ENCODE assay signal across 15 cellular contexts in the genomic region with DNA sequence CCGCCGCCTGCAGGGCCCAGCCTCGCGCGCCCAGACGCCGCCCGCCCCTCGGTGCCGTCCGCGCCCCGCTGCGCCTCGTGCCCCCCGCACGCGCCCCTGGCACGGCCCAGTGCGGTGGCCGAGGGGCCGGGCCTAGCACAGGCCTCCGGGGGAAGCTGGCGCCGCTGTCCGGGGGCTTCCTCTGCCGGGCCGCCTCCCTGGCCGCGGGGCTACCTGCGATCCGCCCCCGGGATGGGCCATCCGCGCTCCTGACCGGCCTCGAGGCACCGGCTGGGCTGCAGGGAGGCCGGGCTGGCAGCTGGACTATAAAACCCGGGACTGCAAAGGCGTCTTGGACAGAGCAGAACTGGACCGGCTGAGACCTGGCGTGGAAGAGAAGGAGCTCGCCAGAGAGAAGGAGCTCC. TPM values are rescaled to one million over a fixed set of nuclear protein-coding genes. Genes with fewer than 3 reads are reported as not detected.
DNase-seq lines count a peak whose midpoint lies in the region; ATAC-seq and TF ChIP-seq lines count a peak whose summit lies in the region.
"Had no signal": no experiment of that assay in that cellular context is flagged by ENCODE, and none has a peak within 500 bp of the region (broad histone marks: within the 10 kb centered on the region; RNA-seq: fewer than 3 reads in every experiment).

No MANE protein-coding gene starts in this region.

- no peak overlapping the region for H3K4me3 Mint-ChIP-seq in stimulated activated naive CD8-positive, alpha-beta T cell treated with anti-CD3 and anti-CD28 coated beads, Interleukin-15, amount 100 ng/mL, for 72 hours
- H3K4me3 Mint-ChIP-seq in activated CD4-positive, alpha-beta T cell treated with anti-CD3 and anti-CD28 coated beads, Interleukin-2, amount 10 ng/mL, durations not matched to agents 24 days and 14 days, result no peak overlapping the region
- H3K4me3 Mint-ChIP-seq in stimulated activated naive B cell treated with anti-CD40 and anti-IgM and Interleukin-4, amounts not matched to agents 10 μg/mL and 1 μg/mL and 100 μg/mL, for 72 hours, result no peak overlapping the region

- peaks cover 72% of the 10 kb centered on the region for H3K27me3 Mint-ChIP-seq in stimulated activated naive CD8-positive, alpha-beta T cell treated with anti-CD3 and anti-CD28 coated beads, Interleukin-15, amount 100 ng/mL, for 72 hours
- H3K27me3 Mint-ChIP-seq in activated CD4-positive, alpha-beta T cell treated with anti-CD3 and anti-CD28 coated beads, Interleukin-2, amount 10 ng/mL, durations not matched to agents 24 days and 14 days, result peaks cover 57% of the 10 kb centered on the region
- H3K27me3 Mint-ChIP-seq in stimulated activated naive B cell treated with anti-CD40 and anti-IgM and Interleukin-4, amounts not matched to agents 10 μg/mL and 1 μg/mL and 100 μg/mL, for 72 hours, result peaks cover 19 to 42% of the 10 kb centered on the region in 2 donors

- peaks cover 0 to 40% (median 14%) of the 10 kb centered on the region in 45 donors for H3K27me3 ChIP-seq in dorsolateral prefrontal cortex
- H3K27me3 ChIP-seq in smooth muscle cell (ENCODE audit: low read depth), result no peaks in the 10 kb centered on the region

- peaks cover 18% of the 10 kb centered on the region for H3K4me1 Mint-ChIP-seq in stimulated activated naive CD8-positive, alpha-beta T cell treated with anti-CD3 and anti-CD28 coated beads, Interleukin-15, amount 100 ng/mL, for 72 hours
- H3K4me1 Mint-ChIP-seq in activated CD4-positive, alpha-beta T cell treated with anti-CD3 and anti-CD28 coated beads, Interleukin-2, amount 10 ng/mL, durations not matched to agents 24 days and 14 days, result peaks cover 15% of the 10 kb centered on the region
- H3K4me1 Mint-ChIP-seq in stimulated activated naive B cell treated with anti-CD40 and anti-IgM and Interleukin-4, amounts not matched to agents 10 μg/mL and 1 μg/mL and 100 μg/mL, for 72 hours, result peaks cover 19 to 31% of the 10 kb centered on the region in 2 donors

- no peaks in the 10 kb centered on the region for H3F3A ChIP-seq in smooth muscle cell (ENCODE audit: low read depth)

- H3K4me3 ChIP-seq in dorsolateral prefrontal cortex (peak overlapping the region in 43 of 59 donors; percentile 7 to 52 (median 33)), smooth muscle cell (no peak overlapping the region)
- H3K4me3 ChIP-seq: BLaER1 had no signal

- no peak overlapping the region for H3K27ac Mint-ChIP-seq in stimulated activated naive CD8-positive, alpha-beta T cell treated with anti-CD3 and anti-CD28 coated beads, Interleukin-15, amount 100 ng/mL, for 72 hours
- no peak overlapping the region for H3K27ac Mint-ChIP-seq in activated CD4-positive, alpha-beta T cell treated with anti-CD3 and anti-CD28 coated beads, Interleukin-2, amount 10 ng/mL, durations not matched to agents 24 days and 14 days
- H3K27ac Mint-ChIP-seq in stimulated activated naive B cell treated with anti-CD40 and anti-IgM and Interleukin-4, amounts not matched to agents 10 μg/mL and 1 μg/mL and 100 μg/mL, for 72 hours, result no peak overlapping the region
- H3K27ac Mint-ChIP-seq: CD8-positive, alpha-beta memory T cell had no signal

- H4K20me1 ChIP-seq in smooth muscle cell (ENCODE audit: low read depth), result no peaks in the 10 kb centered on the region
- H4K20me1 ChIP-seq: BLaER1 had no signal

- H2AFZ ChIP-seq in smooth muscle cell (ENCODE audit: low read depth), result no peak overlapping the region

- no peak overlapping the region for H3K9ac ChIP-seq in smooth muscle cell (ENCODE audit: low read depth)
- H3K9ac ChIP-seq: BLaER1 had no signal

- H3K36me3 ChIP-seq in smooth muscle cell (ENCODE audit: low read depth), result no peaks in the 10 kb centered on the region
- H3K36me3 ChIP-seq: BLaER1 had no signal

- no peaks in the 10 kb centered on the region for H3K4me1 ChIP-seq in smooth muscle cell (ENCODE audit: low read depth)

- no peaks in the 10 kb centered on the region for H3K9me3 Mint-ChIP-seq in stimulated activated naive CD8-positive, alpha-beta T cell treated with anti-CD3 and anti-CD28 coated beads, Interleukin-15, amount 100 ng/mL, for 72 hours
- H3K9me3 Mint-ChIP-seq in activated CD4-positive, alpha-beta T cell treated with anti-CD3 and anti-CD28 coated beads, Interleukin-2, amount 10 ng/mL, durations not matched to agents 24 days and 14 days, result no peaks in the 10 kb centered on the region
- H3K9me3 Mint-ChIP-seq in stimulated activated naive B cell treated with anti-CD40 and anti-IgM and Interleukin-4, amounts not matched to agents 10 μg/mL and 1 μg/mL and 100 μg/mL, for 72 hours, result no peaks in the 10 kb centered on the region
- H3K9me3 Mint-ChIP-seq: CD8-positive, alpha-beta memory T cell had no signal

- no peaks in the 10 kb centered on the region for H3K36me3 Mint-ChIP-seq in activated CD4-positive, alpha-beta T cell treated with anti-CD3 and anti-CD28 coated beads, Interleukin-2, amount 10 ng/mL, durations not matched to agents 24 days and 14 days (ENCODE audit: low read depth)
- peaks cover 0 to 2% of the 10 kb centered on the region in 2 donors for H3K36me3 Mint-ChIP-seq in stimulated activated naive B cell treated with anti-CD40 and anti-IgM and Interleukin-4, amounts not matched to agents 10 μg/mL and 1 μg/mL and 100 μg/mL, for 72 hours

- WGBS in smooth muscle cell (ENCODE audit: low lambda C conversion rate), result 64% methylated on average over 22 of the region's 44 CpGs

- no peak for ATAC-seq in stimulated activated naive CD8-positive, alpha-beta T cell treated with anti-CD3 and anti-CD28 coated beads, Interleukin-15, Interleukin-2, amounts not matched to agents 100 U/mL and 50 U/mL, for 24 hours
- ATAC-seq in stimulated activated naive CD8-positive, alpha-beta T cell treated with anti-CD3 and anti-CD28 coated beads, Interleukin-15, amount 100 ng/mL, for 72 hours, result no peak
- ATAC-seq in HG02763 (IDR thresholded peaks at IDR 0.05; ENCODE audit: unreplicated experiment), result no peak
- no peak for ATAC-seq in stimulated activated naive B cell treated with anti-CD40 and anti-IgM and Interleukin-4, amounts not matched to agents 10 μg/mL and 1 μg/mL and 100 μg/mL, for 72 hours (replicated peaks)

- H3K9me3 ChIP-seq in smooth muscle cell (replicated peaks; ENCODE audit: low read depth), result no peaks in the 10 kb centered on the region
- H3K9me3 ChIP-seq: BLaER1, Caco-2 had no signal

- intact Hi-C loops in dorsolateral prefrontal cortex (cut with DNase I), result loop anchor here (5.0 to 10.0 kb wide), 2 partner anchors 54 to 61 kb away; no protein-coding TSS in a partner anchor
- intact Hi-C loops in activated CD4-positive, alpha-beta T cell treated with anti-CD3 and anti-CD28 coated beads, Interleukin-2, amount 10 ng/mL, durations not matched to agents 24 days and 14 days (cut with micrococcal nuclease), result no loop called here

- no peak overlapping the region for H3K4me2 ChIP-seq in smooth muscle cell
- H3K4me2 ChIP-seq: BLaER1 had no signal

- peak overlapping the region in 9 of 59 donors; percentile 12 to 58 (median 34) for H3K27ac ChIP-seq in dorsolateral prefrontal cortex
- H3K27ac ChIP-seq in smooth muscle cell (ENCODE audit: low read depth), result no peak overlapping the region
- H3K27ac ChIP-seq: BLaER1 had no signal

- H3K79me2 ChIP-seq in smooth muscle cell (ENCODE audit: low read depth), result no peaks in the 10 kb centered on the region

- no peak for TF ChIP-seq CTCF in dorsolateral prefrontal cortex (IDR thresholded peaks at IDR 0.05 in 54 of 56, conservative IDR thresholded peaks at IDR 0.05 in 2 of 56; ENCODE audit: low read depth in 1 of 56, partially characterized antibody in 56 of 56)
- TF ChIP-seq CTCF in smooth muscle cell (IDR thresholded peaks at IDR 0.05; ENCODE audit: borderline replicate concordance, insufficient read depth, poor library complexity, severe bottlenecking), result no peak

- peak; percentile 3 for DNase-seq in stimulated activated naive CD8-positive, alpha-beta T cell treated with anti-CD3 and anti-CD28 coated beads, Interleukin-15, Interleukin-2, amounts not matched to agents 100 U/mL and 50 U/mL, for 24 hours
- no peak for DNase-seq in stimulated activated naive CD8-positive, alpha-beta T cell treated with anti-CD3 and anti-CD28 coated beads, Interleukin-15, amount 100 ng/mL, for 72 hours
- DNase-seq in dorsolateral prefrontal cortex (no peak), left kidney (ENCODE audit: low read depth, low spot score) (peak; percentile 25), smooth muscle cell (lab: John Stamatoyannopoulos, UW; ENCODE audit: unreplicated experiment) (no peak)
- DNase-seq in activated CD4-positive, alpha-beta T cell treated with anti-CD3 and anti-CD28 coated beads, Interleukin-2, amount 10 ng/mL, durations not matched to agents 24 days and 14 days, result no peak
- no peak for DNase-seq in stimulated activated naive B cell treated with anti-CD40 and anti-IgM and Interleukin-4, amounts not matched to agents 10 μg/mL and 1 μg/mL and 100 μg/mL, for 72 hours
- DNase-seq: 8988T; AML-193; Caco-2; CD8-positive, alpha-beta memory T cell; DND-41; GDM1 had no signal

RNA-seq across cellular contexts. Expression of a gene that starts 0.8 kb away (rescaled TPM):
- total RNA-seq in dorsolateral prefrontal cortex (1 to 10 TPM in 88 of 120 experiments, under 1 TPM in 28, not detected in 4; 0.52 to 3.5 (median 1.5) TPM), smooth muscle cell (not detected in 2 replicates)
- not detected in 2 replicates for polyA plus RNA-seq in smooth muscle cell
- total RNA-seq in activated CD4-positive, alpha-beta T cell treated with anti-CD3 and anti-CD28 coated beads, Interleukin-2, amount 10 ng/mL, durations not matched to agents 24 days and 14 days, result not detected in 2 replicates
- total RNA-seq: Caco-2; CD8-positive, alpha-beta memory T cell had no signal
- polyA plus RNA-seq: CD8-positive, alpha-beta memory T cell had no signal

RNA-seq across cellular contexts. Expression of a gene that starts 8.4 kb away (rescaled TPM):
- total RNA-seq in dorsolateral prefrontal cortex (1 to 10 TPM in 20 of 120 experiments, under 1 TPM in 93, not detected in 7; 0.10 to 3.2 (median 0.54) TPM), smooth muscle cell (not detected in 2 replicates)
- 0.09 TPM in 1 of 2 replicates, not detected in the other for polyA plus RNA-seq in smooth muscle cell
- 0.07 TPM in 2 replicates for total RNA-seq in activated CD4-positive, alpha-beta T cell treated with anti-CD3 and anti-CD28 coated beads, Interleukin-2, amount 10 ng/mL, durations not matched to agents 24 days and 14 days
- total RNA-seq: Caco-2; CD8-positive, alpha-beta memory T cell had no signal
- polyA plus RNA-seq: CD8-positive, alpha-beta memory T cell had no signal

Comparison
In these comparisons a context has a peak if more than half of its experiments do, and no peak if none do; other contexts are left out.
1. DNase-seq: peak in stimulated activated naive CD8-positive, alpha-beta T cell treated with anti-CD3 and anti-CD28 coated beads, Interleukin-15, Interleukin-2, amounts not matched to agents 100 U/mL and 50 U/mL, for 24 hours (single experiment) and left kidney (single experiment); none in stimulated activated naive CD8-positive, alpha-beta T cell treated with anti-CD3 and anti-CD28 coated beads, Interleukin-15, amount 100 ng/mL, for 72 hours (0 of 2), dorsolateral prefrontal cortex (0 of 10), smooth muscle cell (single experiment), activated CD4-positive, alpha-beta T cell treated with anti-CD3 and anti-CD28 coated beads, Interleukin-2, amount 10 ng/mL, durations not matched to agents 24 days and 14 days (single experiment) and stimulated activated naive B cell treated with anti-CD40 and anti-IgM and Interleukin-4, amounts not matched to agents 10 μg/mL and 1 μg/mL and 100 μg/mL, for 72 hours (single experiment).